In genomic region chr7:99272476-99273045, GRCh38 we compare ENCODE assay signal across 18 cellular contexts. TPM values are rescaled to one million over a fixed set of nuclear protein-coding genes. Genes with fewer than 3 reads are reported as not detected.
DNase-seq lines count a peak whose midpoint lies in the region; ATAC-seq, FAIRE-seq and TF ChIP-seq lines count a peak whose summit lies in the region.
"Had no signal": no experiment of that assay in that cellular context is flagged by ENCODE, and none has a peak within 500 bp of the region (broad histone marks: within the 10 kb centered on the region; RNA-seq: fewer than 3 reads in every experiment).

TSS of gene MYH16 (plus strand) at chr7:99272839.

- ATAC-seq in A549 (no peak), WTC11 (no peak), GM18520 (IDR thresholded peaks at IDR 0.05; ENCODE audit: unreplicated experiment) (no peak), T-cell (replicated peaks in 1 of 4) (no peak), left colon (no peak)
- ATAC-seq: psoas muscle had no signal

- no peaks in the 10 kb centered on the region for H3K4me1 Mint-ChIP-seq in WTC11
- H3K4me1 Mint-ChIP-seq in T-cell, result peaks cover 5 to 11% (median 9%) of the 10 kb centered on the region in 3 donors

- H3K4me3 ChIP-seq in A549 (no peak within 1 kb of the TSS), fibroblast of mammary gland (ENCODE audit: control insufficient read depth, low read depth, low read length) (no peak within 1 kb of the TSS)
- H3K4me3 ChIP-seq: HAP-1, psoas muscle, testis had no signal

- TF ChIP-seq CTCF in A549 (IDR thresholded peaks at IDR 0.05) (no peak), WTC11 (IDR thresholded peaks at IDR 0.05) (no peak), fibroblast of mammary gland (conservative IDR thresholded peaks at IDR 0.05; ENCODE audit: control insufficient read depth, insufficient read depth, low read depth, low read length) (no peak)

- peak within 1 kb of the TSS; percentile 61; the same call in 1 of the 3 replicates for H3K4me2 ChIP-seq in A549

- H3K27me3 Mint-ChIP-seq in WTC11 (ENCODE audit: low read depth), result no peaks in the 10 kb centered on the region
- H3K27me3 Mint-ChIP-seq in T-cell, result no peaks in the 10 kb centered on the region

- intact Hi-C loops in left colon (cut with DNase I, micrococcal nuclease), result no loop called here

- no peak for TF ChIP-seq RAD21 in A549 (conservative IDR thresholded peaks at IDR 0.05 in 1 of 2, IDR thresholded peaks at IDR 0.05 in 1 of 2)

- FAIRE-seq in A549 (lab: Jason Lieb, UNC), result no peak

- H3K9me3 Mint-ChIP-seq in WTC11, result no peaks in the 10 kb centered on the region
- no peaks in the 10 kb centered on the region for H3K9me3 Mint-ChIP-seq in T-cell

- CTCF ChIA-PET in A549 (lab: Yijun Ruan, JAX) (interaction anchor here (1.0 to 1.4 kb wide), 3 partner anchors 33 to 130 kb away, joined by 4 read pairs; no protein-coding TSS in a partner anchor), WTC11 (lab: Charles Lee) (interaction anchor here (1.3 kb wide), 1 partner anchor 24 kb away, joined by 3 read pairs; no protein-coding TSS in a partner anchor), T-cell (lab: Charles Lee) (interaction anchor here (0.5 to 0.6 kb wide), 2 partner anchors 17 to 50 kb away, joined by 5 to 8 read pairs; no protein-coding TSS in a partner anchor)

- TF ChIP-seq EP300 in A549 (IDR thresholded peaks at IDR 0.05), result no peak

- 0 out of 2 replicates have a peak within 1 kb of the TSS, but pooled peaks have one; percentile 36 for H3K27ac Mint-ChIP-seq in WTC11
- no peak within 1 kb of the TSS for H3K27ac Mint-ChIP-seq in T-cell

- H3K4me3 Mint-ChIP-seq in WTC11 (no peak within 1 kb of the TSS), T-cell (no peak within 1 kb of the TSS)

- POLR2A ChIA-PET in A549 (lab: Yijun Ruan, JAX) (no interaction called here), WTC11 (lab: Charles Lee) (interaction anchor here (0.5 to 0.6 kb wide), 2 partner anchors 88 to 804 kb away, joined by 3 to 5 read pairs; no protein-coding TSS in a partner anchor), T-cell (lab: Charles Lee) (no interaction called here)

- no peak for DNase-seq in A549 (ENCODE audit: low read depth in 1 of 2, low spot score in 1 of 2)
- peak; percentile 16 for DNase-seq in EL
- no peak for DNase-seq in WTC11 (ENCODE audit: low spot score)
- peak; percentile 18 for DNase-seq in fibroblast of mammary gland (ENCODE audit: low read depth)
- DNase-seq in T-cell, result no peak
- DNase-seq in left colon, result no peak
- no peak for DNase-seq in NCI-H82 (lab: John Stamatoyannopoulos, UW)
- DNase-seq: C1 segment of cervical spinal cord, KG1, NCI-H146, NCI-H446, psoas muscle, RPMI8226, T-helper 9 cell, testis had no signal

- H3K9me3 ChIP-seq in A549, result no peaks in the 10 kb centered on the region
- H3K9me3 ChIP-seq: HAP-1, psoas muscle, testis had no signal

- H3K36me3 Mint-ChIP-seq in WTC11, result no peaks in the 10 kb centered on the region
- no peaks in the 10 kb centered on the region for H3K36me3 Mint-ChIP-seq in T-cell

- H3K4me1 ChIP-seq in A549, result peaks cover 33% of the 10 kb centered on the region
- H3K4me1 ChIP-seq: HAP-1, psoas muscle had no signal

- TF ChIP-seq POLR2A in A549 (IDR thresholded peaks at IDR 0.05; ENCODE audit: low read length), result no peak

- H3K27ac ChIP-seq in A549, result peak within 1 kb of the TSS; percentile 73 to 83; a peak in 5 of 6 replicates
- H3K27ac ChIP-seq: psoas muscle, testis had no signal

- WGBS in A549 (ENCODE audit: missing lambda C conversion rate), result 86% methylated on average over 2 of the region's 2 CpGs

TF ChIP-seq in A549, 52 proteins besides CTCF, POLR2A, EP300 and RAD21 (continues in another document):
- TF ChIP-seq PHF8 (IDR thresholded peaks at IDR 0.05; ENCODE audit: borderline replicate concordance, low read depth), result no peak
- no peak for TF ChIP-seq BCL3 (IDR thresholded peaks at IDR 0.05)
- TF ChIP-seq ESRRA (IDR thresholded peaks at IDR 0.05; ENCODE audit: borderline replicate concordance, low read length), result no peak
- TF ChIP-seq NR3C1 (IDR thresholded peaks at IDR 0.05), result no peak
- no peak for TF ChIP-seq USF2 (IDR thresholded peaks at IDR 0.05)
- no peak for TF ChIP-seq FOSL2 (IDR thresholded peaks at IDR 0.05)
- TF ChIP-seq FOSL2 (CRISPR knock-in tag; IDR thresholded peaks at IDR 0.05), result no peak
- no peak for TF ChIP-seq KDM5A (IDR thresholded peaks at IDR 0.05)
- no peak for TF ChIP-seq ELK1 (IDR thresholded peaks at IDR 0.05; ENCODE audit: low read depth, low read length)
- TF ChIP-seq JUN (IDR thresholded peaks at IDR 0.05), result no peak

TF ChIP-seq in WTC11, 78 proteins besides CTCF, POLR2A, EP300 and RAD21 (continues in another document):
- TF ChIP-seq SOX15 (CRISPR knock-in tag; IDR thresholded peaks at IDR 0.05), result no peak
- no peak for TF ChIP-seq ZNF423 (CRISPR knock-in tag; IDR thresholded peaks at IDR 0.05)
- no peak for TF ChIP-seq PREB (CRISPR knock-in tag; IDR thresholded peaks at IDR 0.05; ENCODE audit: borderline replicate concordance)
- no peak for TF ChIP-seq ATF2 (CRISPR knock-in tag; IDR thresholded peaks at IDR 0.05; ENCODE audit: borderline replicate concordance, low read depth)
- TF ChIP-seq ZNF232 (CRISPR knock-in tag; IDR thresholded peaks at IDR 0.05), result no peak
- no peak for TF ChIP-seq ATF1 (CRISPR knock-in tag; IDR thresholded peaks at IDR 0.05)
- TF ChIP-seq STAT6 (CRISPR knock-in tag; conservative IDR thresholded peaks at IDR 0.05; ENCODE audit: low read depth), result no peak
- no peak for TF ChIP-seq IRF2 (CRISPR knock-in tag; IDR thresholded peaks at IDR 0.05; ENCODE audit: borderline replicate concordance, low read depth)
- TF ChIP-seq E2F1 (CRISPR knock-in tag; IDR thresholded peaks at IDR 0.05), result no peak

RNA-seq across cellular contexts. Expression of gene MYH16, which starts in this region (rescaled TPM):
- polyA plus RNA-seq in A549 (2011; rRNA removed) (0.28 and 0.29 TPM in 2 replicates), A549 (2017; fragmentation: RNase III; extraction: RNeasy Plus Mini Kit Qiagen cat#74134 plus additional on column Dnase treatment) (0.21 to 0.32 TPM (median 0.31 TPM) in 3 replicates)
- 0.08 and 0.15 TPM in 2 replicates for polyA plus RNA-seq in A549 (2012; cell fraction: cytosol; rRNA removed)
- polyA plus RNA-seq in A549 (2012; cell fraction: nucleus; rRNA removed), result 0.05 and 0.12 TPM in 2 replicates
- 0.10 and 0.12 TPM in 2 replicates for polyA minus RNA-seq in A549 (2011; rRNA and poly(A)+ RNA removed)
- total RNA-seq in WTC11 (2021) (not detected in 3 replicates), T-cell (not detected), left colon (not detected)
- total RNA-seq: cerebellum, psoas muscle had no signal
- polyA plus RNA-seq: psoas muscle had no signal

Comparison
In these comparisons a context has a peak if more than half of its experiments do, and no peak if none do; other contexts are left out.
1. DNase-seq: peak in EL (single experiment) and fibroblast of mammary gland (single experiment); none in A549 (0 of 2), WTC11 (single experiment), T-cell (0 of 34), left colon (0 of 2) and NCI-H82 (single experiment).